ENCODE assay signal across 9 cellular contexts in genomic region chr20:50848846-50849673, GRCh38. TPM values are rescaled to one million over a fixed set of nuclear protein-coding genes. Genes with fewer than 3 reads are reported as not detected.
A peak's percentile ranks its signal among the peaks of the same experiment; 100 is the strongest.
DNase-seq lines count a peak whose midpoint lies in the region; ATAC-seq and TF ChIP-seq lines count a peak whose summit lies in the region.
"Had no signal": no experiment of that assay in that cellular context is flagged by ENCODE, and none has a peak within 500 bp of the region (broad histone marks: within the 10 kb centered on the region; RNA-seq: fewer than 3 reads in every experiment).

No MANE protein-coding gene starts in this region.

- H3K36me3 ChIP-seq in breast epithelium = no peaks in the 10 kb centered on the region

- H3K36me3 Mint-ChIP-seq in Calu3 (ENCODE audit: insufficient read depth, unreplicated experiment) (no peaks in the 10 kb centered on the region), nephron progenitor cell (ENCODE audit: low read depth) (no peaks in the 10 kb centered on the region)

- no peak overlapping the region for H3K4me3 Mint-ChIP-seq in Calu3 (ENCODE audit: low read depth, unreplicated experiment)
- H3K4me3 Mint-ChIP-seq in nephron progenitor cell = no peak overlapping the region

- intact Hi-C loops in Calu3 (cut with micrococcal nuclease; ENCODE audit: unreplicated experiment) (no loop called here), breast epithelium (cut with DNase I; ENCODE audit: low total_unique reads) (no loop called here)

- CTCF ChIA-PET in Calu3 (lab: Charles Lee) = interaction anchor here (1.1 kb wide), 1 partner anchor 46 kb away, joined by 4 read pairs; no protein-coding TSS in a partner anchor

- ATAC-seq in HG03108 (IDR thresholded peaks at IDR 0.05; ENCODE audit: unreplicated experiment) (peak; percentile 39), GM18502 (IDR thresholded peaks at IDR 0.05; ENCODE audit: poor library complexity, unreplicated experiment) (no peak)

- no peak overlapping the region for H3K27ac Mint-ChIP-seq in Calu3 (ENCODE audit: unreplicated experiment)
- no peak overlapping the region for H3K27ac Mint-ChIP-seq in nephron progenitor cell

- no TSS peak for BruUV-seq in Calu3 (replicated peaks; lab: Mats Ljungman, UMichigan)

- H3K4me1 Mint-ChIP-seq in Calu3 (ENCODE audit: low read depth, unreplicated experiment) (peaks cover 29% of the 10 kb centered on the region), nephron progenitor cell (peaks cover 38% of the 10 kb centered on the region)

- TF ChIP-seq POLR2A in breast epithelium (IDR thresholded peaks at IDR 0.05) = no peak

- no peaks in the 10 kb centered on the region for H3K27me3 Mint-ChIP-seq in Calu3 (ENCODE audit: unreplicated experiment)
- H3K27me3 Mint-ChIP-seq in nephron progenitor cell (ENCODE audit: low read depth, poor library complexity) = peaks cover 8% of the 10 kb centered on the region

- no peaks in the 10 kb centered on the region for H3K9me3 ChIP-seq in breast epithelium

- H3K4me1 ChIP-seq in breast epithelium = peaks cover 0 to 10% of the 10 kb centered on the region in 2 donors

- H3K27me3 ChIP-seq in breast epithelium = no peaks in the 10 kb centered on the region

- peak overlapping the region; percentile 57 to 75 for H3K27ac ChIP-seq in breast epithelium

- TF ChIP-seq CTCF in Calu3 (IDR thresholded peaks at IDR 0.05; ENCODE audit: unreplicated experiment) (no peak), breast epithelium (IDR thresholded peaks at IDR 0.05) (no peak), nephron progenitor cell (IDR thresholded peaks at IDR 0.05) (no peak)

- DNase-seq in Calu3 (peak; percentile 18), breast epithelium (ENCODE audit: low spot score in 2 of 2) (peak in 1 of 2 donors; percentile 32), nephron progenitor cell (peak; percentile 22), AG08395 (ENCODE audit: low spot score) (no peak), H4 (ENCODE audit: low spot score) (no peak), activated T-cell treated with anti-CD3 and anti-CD28 coated beads for 4 hours (no peak)
- DNase-seq: NCI-H510A treated with DMSO at 0.1 percent for 48 hours had no signal

- no peaks in the 10 kb centered on the region for H3K9me3 Mint-ChIP-seq in Calu3 (ENCODE audit: low read depth, unreplicated experiment)
- no peaks in the 10 kb centered on the region for H3K9me3 Mint-ChIP-seq in nephron progenitor cell

- H3K4me3 ChIP-seq in breast epithelium = peak overlapping the region; percentile 3 to 50 (median 24)

RNA-seq across cellular contexts. Expression of gene BCAS4, which starts 54.2 kb away (rescaled TPM):
- 11.3 and 13.5 TPM in 2 replicates for total RNA-seq in Calu3 (2022)
- total RNA-seq in breast epithelium = 10 to 100 TPM in 2 of 3 donors, 1 to 10 TPM in 1; 6.6 to 22.2 (median 10.5) TPM
- 7.5 and 11.1 TPM in 2 replicates for total RNA-seq in H4 (2014; rRNA removed; shearing (Covaris generic))

Comparison
In these comparisons a context has a peak if more than half of its experiments do, and no peak if none do; other contexts are left out.
1. DNase-seq: peak in Calu3 (single experiment) and nephron progenitor cell (single experiment); none in AG08395 (single experiment), H4 (single experiment) and activated T-cell treated with anti-CD3 and anti-CD28 coated beads for 4 hours (single experiment).